In the genomic region with DNA sequence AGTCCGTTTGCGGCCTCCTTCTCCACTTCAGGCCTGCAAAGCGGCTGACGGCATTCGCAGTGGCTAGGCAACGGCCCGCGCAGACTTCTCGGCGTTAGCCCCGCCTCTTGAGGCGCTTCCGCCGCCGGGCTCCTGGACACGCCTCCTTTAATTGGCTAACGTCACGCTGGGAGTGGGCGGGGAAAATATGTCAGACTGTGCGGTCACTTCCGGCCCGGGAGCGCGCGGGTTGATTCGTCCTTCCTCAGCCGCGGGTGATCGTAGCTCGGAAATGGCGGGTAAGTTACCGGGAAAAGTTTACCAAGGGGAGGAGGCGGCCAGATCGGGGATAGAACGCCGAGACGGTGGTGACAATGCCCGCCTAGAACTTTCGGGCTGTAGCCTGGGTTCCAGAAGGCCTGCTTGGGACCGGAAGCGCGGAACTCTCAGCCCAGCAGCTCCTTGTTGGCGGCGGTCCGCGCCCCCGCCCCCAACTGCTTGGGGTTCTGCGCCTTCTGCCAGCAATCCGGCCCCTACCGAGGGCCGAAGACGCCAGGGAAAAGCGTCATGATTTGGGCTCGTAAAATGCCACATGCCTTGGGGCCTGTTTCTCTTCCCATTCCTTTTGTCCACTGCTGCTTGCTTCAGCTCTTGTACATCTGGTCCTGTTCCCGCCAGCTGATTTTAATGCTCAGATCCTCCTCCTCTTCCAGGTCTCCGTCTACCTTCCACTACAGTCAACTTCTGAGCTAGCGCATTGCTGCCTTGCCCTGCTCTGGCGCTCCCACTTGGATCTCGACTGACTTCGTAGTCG, we compare ENCODE assay signal across 1 cellular context.
A peak's percentile ranks its signal among the peaks of the same experiment; 100 is the strongest.
TF ChIP-seq lines count a peak whose summit lies in the region.

A gene with protein sequence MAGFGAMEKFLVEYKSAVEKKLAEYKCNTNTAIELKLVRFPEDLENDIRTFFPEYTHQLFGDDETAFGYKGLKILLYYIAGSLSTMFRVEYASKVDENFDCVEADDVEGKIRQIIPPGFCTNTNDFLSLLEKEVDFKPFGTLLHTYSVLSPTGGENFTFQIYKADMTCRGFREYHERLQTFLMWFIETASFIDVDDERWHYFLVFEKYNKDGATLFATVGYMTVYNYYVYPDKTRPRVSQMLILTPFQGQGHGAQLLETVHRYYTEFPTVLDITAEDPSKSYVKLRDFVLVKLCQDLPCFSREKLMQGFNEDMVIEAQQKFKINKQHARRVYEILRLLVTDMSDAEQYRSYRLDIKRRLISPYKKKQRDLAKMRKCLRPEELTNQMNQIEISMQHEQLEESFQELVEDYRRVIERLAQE (plus strand): TSS at position 232 of the 793 bp plus-strand sequence. CDS start 40 bp downstream, at position 272.

TF ChIP-seq in HepG2, 621 proteins besides CTCF, POLR2A, EP300 and RAD21 (continued from another document and continues in another):
- TF ChIP-seq ZNF446 (CRISPR knock-in tag; IDR thresholded peaks at IDR 0.05): peak; percentile 39; the same call in 1 of the 2 replicates
- no peak for TF ChIP-seq ZNF329 (CRISPR knock-in tag; IDR thresholded peaks at IDR 0.05; ENCODE audit: low read depth)
- TF ChIP-seq U2AF2 (IDR thresholded peaks at IDR 0.05; ENCODE audit: low read depth, low read length): no peak; the same call in none of the 2 replicates
- TF ChIP-seq, protein P1, sequence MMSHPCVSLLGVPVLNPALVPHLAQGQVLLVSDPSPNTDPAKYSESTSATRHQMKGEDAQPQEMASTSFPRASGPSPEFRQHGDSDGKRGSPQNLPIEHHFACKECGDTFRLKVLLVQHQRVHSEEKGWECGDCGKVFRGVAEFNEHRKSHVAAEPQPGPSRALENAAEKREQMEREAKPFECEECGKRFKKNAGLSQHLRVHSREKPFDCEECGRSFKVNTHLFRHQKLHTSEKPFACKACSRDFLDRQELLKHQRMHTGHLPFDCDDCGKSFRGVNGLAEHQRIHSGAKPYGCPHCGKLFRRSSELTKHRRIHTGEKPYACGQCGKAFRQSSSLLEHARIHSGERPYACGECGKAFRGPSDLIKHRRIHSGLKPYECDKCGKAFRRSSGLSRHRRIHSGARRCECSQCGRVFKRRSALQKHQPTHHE (CRISPR knock-in tag; IDR thresholded peaks at IDR 0.05; ENCODE audit: borderline replicate concordance): 0 out of 2 replicates have a peak, but pooled peaks have one; percentile 67
- peak in 1 of 2 experiments; percentile 63; a peak in 3 of 4 replicates for TF ChIP-seq KLF16 (CRISPR knock-in tag; IDR thresholded peaks at IDR 0.05)
- peak; percentile 41; the same call in 1 of the 2 replicates for TF ChIP-seq ZNF557 (CRISPR knock-in tag; IDR thresholded peaks at IDR 0.05)
- TF ChIP-seq ZMAT3 (CRISPR knock-in tag; conservative IDR thresholded peaks at IDR 0.05): no peak
- TF ChIP-seq, protein P2, sequence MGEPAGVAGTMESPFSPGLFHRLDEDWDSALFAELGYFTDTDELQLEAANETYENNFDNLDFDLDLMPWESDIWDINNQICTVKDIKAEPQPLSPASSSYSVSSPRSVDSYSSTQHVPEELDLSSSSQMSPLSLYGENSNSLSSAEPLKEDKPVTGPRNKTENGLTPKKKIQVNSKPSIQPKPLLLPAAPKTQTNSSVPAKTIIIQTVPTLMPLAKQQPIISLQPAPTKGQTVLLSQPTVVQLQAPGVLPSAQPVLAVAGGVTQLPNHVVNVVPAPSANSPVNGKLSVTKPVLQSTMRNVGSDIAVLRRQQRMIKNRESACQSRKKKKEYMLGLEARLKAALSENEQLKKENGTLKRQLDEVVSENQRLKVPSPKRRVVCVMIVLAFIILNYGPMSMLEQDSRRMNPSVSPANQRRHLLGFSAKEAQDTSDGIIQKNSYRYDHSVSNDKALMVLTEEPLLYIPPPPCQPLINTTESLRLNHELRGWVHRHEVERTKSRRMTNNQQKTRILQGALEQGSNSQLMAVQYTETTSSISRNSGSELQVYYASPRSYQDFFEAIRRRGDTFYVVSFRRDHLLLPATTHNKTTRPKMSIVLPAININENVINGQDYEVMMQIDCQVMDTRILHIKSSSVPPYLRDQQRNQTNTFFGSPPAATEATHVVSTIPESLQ (CRISPR knock-in tag; conservative IDR thresholded peaks at IDR 0.05): peak; percentile 89; the same call in 1 of the 2 replicates
- no peak for TF ChIP-seq NCOA2 (CRISPR knock-in tag; IDR thresholded peaks at IDR 0.05)
- TF ChIP-seq ZNF747 (CRISPR knock-in tag; IDR thresholded peaks at IDR 0.05; ENCODE audit: borderline replicate concordance): peak; percentile 89
- no peak for TF ChIP-seq NFRKB (IDR thresholded peaks at IDR 0.05)
- TF ChIP-seq, protein P3, sequence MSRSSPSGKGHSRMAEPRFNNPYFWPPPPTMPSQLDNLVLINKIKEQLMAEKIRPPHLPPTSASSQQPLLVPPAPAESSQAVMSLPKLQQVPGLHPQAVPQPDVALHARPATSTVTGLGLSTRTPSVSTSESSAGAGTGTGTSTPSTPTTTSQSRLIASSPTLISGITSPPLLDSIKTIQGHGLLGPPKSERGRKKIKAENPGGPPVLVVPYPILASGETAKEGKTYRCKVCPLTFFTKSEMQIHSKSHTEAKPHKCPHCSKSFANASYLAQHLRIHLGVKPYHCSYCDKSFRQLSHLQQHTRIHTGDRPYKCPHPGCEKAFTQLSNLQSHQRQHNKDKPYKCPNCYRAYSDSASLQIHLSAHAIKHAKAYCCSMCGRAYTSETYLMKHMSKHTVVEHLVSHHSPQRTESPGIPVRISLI (CRISPR knock-in tag; IDR thresholded peaks at IDR 0.05; ENCODE audit: borderline replicate concordance): no peak
- TF ChIP-seq, protein P4, sequence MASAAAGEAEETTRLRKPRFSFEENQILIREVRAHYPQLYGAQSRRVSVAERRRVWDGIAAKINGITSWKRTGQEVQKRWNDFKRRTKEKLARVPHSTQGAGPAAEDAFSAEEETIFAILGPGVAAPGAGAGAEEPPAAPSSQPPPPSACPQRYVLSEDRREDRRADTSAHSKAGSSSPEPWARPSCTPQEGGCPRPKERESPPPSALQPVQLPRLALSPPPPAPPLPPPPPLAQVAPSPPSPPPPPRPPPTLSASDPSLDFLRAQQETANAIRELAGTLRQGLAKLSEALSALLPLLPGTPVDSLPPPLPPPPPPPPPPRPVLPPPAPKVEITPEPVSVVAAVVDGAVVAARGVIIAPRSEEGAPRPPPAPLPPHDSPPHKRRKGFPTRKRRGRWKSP (CRISPR knock-in tag; IDR thresholded peaks at IDR 0.05): peak; percentile 79
- peak; percentile 37; the same call in 1 of the 2 replicates for TF ChIP-seq ZNF772 (CRISPR knock-in tag; IDR thresholded peaks at IDR 0.05)
- no peak for TF ChIP-seq ZNF326 (CRISPR knock-in tag; IDR thresholded peaks at IDR 0.05; ENCODE audit: borderline replicate concordance)
- TF ChIP-seq CEBPB (IDR thresholded peaks at IDR 0.05; ENCODE audit: borderline replicate concordance, low read depth, low read length): no peak
- TF ChIP-seq, protein P5, sequence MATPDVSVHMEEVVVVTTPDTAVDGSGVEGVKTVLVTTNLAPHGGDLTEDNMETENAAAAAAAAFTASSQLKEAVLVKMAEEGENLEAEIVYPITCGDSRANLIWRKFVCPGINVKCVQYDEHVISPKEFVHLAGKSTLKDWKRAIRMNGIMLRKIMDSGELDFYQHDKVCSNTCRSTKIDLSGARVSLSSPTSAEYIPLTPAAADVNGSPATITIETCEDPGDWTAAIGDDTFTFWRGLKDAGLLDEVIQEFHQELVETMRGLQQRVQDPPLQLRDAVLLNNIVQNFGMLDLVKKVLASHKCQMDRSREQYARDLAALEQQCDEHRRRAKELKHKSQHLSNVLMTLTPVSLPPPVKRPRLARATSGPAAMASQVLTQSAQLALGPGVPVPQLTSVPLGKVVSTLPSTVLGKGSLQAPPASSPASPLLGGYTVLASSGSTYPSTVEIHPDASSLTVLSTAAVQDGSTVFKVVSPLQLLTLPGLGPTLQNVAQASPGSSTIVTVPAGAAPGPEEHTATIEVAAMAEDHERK (CRISPR knock-in tag; IDR thresholded peaks at IDR 0.05; ENCODE audit: low read depth): no peak
- TF ChIP-seq ZNF790 (CRISPR knock-in tag; IDR thresholded peaks at IDR 0.05; ENCODE audit: borderline replicate concordance): peak; percentile 1; the same call in 1 of the 2 replicates
- TF ChIP-seq ZC3H13 (CRISPR knock-in tag; IDR thresholded peaks at IDR 0.05): 0 out of 2 replicates have a peak, but pooled peaks have one; percentile 57
- TF ChIP-seq, protein P6, sequence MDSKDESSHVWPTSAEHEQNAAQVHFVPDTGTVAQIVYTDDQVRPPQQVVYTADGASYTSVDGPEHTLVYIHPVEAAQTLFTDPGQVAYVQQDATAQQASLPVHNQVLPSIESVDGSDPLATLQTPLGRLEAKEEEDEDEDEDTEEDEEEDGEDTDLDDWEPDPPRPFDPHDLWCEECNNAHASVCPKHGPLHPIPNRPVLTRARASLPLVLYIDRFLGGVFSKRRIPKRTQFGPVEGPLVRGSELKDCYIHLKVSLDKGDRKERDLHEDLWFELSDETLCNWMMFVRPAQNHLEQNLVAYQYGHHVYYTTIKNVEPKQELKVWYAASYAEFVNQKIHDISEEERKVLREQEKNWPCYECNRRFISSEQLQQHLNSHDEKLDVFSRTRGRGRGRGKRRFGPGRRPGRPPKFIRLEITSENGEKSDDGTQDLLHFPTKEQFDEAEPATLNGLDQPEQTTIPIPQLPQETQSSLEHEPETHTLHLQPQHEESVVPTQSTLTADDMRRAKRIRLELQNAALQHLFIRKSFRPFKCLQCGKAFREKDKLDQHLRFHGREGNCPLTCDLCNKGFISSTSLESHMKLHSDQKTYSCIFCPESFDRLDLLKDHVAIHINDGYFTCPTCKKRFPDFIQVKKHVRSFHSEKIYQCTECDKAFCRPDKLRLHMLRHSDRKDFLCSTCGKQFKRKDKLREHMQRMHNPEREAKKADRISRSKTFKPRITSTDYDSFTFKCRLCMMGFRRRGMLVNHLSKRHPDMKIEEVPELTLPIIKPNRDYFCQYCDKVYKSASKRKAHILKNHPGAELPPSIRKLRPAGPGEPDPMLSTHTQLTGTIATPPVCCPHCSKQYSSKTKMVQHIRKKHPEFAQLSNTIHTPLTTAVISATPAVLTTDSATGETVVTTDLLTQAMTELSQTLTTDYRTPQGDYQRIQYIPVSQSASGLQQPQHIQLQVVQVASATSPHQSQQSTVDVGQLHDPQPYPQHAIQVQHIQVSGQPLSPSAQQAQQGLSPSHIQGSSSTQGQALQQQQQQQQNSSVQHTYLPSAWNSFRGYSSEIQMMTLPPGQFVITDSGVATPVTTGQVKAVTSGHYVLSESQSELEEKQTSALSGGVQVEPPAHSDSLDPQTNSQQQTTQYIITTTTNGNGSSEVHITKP (CRISPR knock-in tag; IDR thresholded peaks at IDR 0.05; ENCODE audit: low read depth): 0 out of 2 replicates have a peak, but pooled peaks have one; percentile 22
- no peak for TF ChIP-seq MZF1 (CRISPR knock-in tag; IDR thresholded peaks at IDR 0.05; ENCODE audit: borderline replicate concordance)
- no peak for TF ChIP-seq DNMT1 (CRISPR knock-in tag; IDR thresholded peaks at IDR 0.05)
- peak; percentile 65 for TF ChIP-seq SALL1 (CRISPR knock-in tag; IDR thresholded peaks at IDR 0.05)
- peak; percentile 58; the same call in 1 of the 2 replicates for TF ChIP-seq ZNF546 (CRISPR knock-in tag; conservative IDR thresholded peaks at IDR 0.05)
- no peak for TF ChIP-seq MED8 (CRISPR knock-in tag; IDR thresholded peaks at IDR 0.05; ENCODE audit: insufficient replicate concordance)
- TF ChIP-seq ARHGAP35 (CRISPR knock-in tag; IDR thresholded peaks at IDR 0.05; ENCODE audit: borderline replicate concordance): peak; percentile 46; the same call in 1 of the 2 replicates
- TF ChIP-seq ZNF260 (CRISPR knock-in tag; IDR thresholded peaks at IDR 0.05; ENCODE audit: borderline replicate concordance, low read depth): no peak
- TF ChIP-seq HOXA7 (CRISPR knock-in tag; IDR thresholded peaks at IDR 0.05): no peak
- TF ChIP-seq, protein P7, sequence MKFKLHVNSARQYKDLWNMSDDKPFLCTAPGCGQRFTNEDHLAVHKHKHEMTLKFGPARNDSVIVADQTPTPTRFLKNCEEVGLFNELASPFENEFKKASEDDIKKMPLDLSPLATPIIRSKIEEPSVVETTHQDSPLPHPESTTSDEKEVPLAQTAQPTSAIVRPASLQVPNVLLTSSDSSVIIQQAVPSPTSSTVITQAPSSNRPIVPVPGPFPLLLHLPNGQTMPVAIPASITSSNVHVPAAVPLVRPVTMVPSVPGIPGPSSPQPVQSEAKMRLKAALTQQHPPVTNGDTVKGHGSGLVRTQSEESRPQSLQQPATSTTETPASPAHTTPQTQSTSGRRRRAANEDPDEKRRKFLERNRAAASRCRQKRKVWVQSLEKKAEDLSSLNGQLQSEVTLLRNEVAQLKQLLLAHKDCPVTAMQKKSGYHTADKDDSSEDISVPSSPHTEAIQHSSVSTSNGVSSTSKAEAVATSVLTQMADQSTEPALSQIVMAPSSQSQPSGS (CRISPR knock-in tag; IDR thresholded peaks at IDR 0.05): peak; percentile 74; the same call in 1 of the 2 replicates
- peak; percentile 9 for TF ChIP-seq ZNF792 (CRISPR knock-in tag; IDR thresholded peaks at IDR 0.05)
- peak; percentile 31; the same call in 1 of the 2 replicates for TF ChIP-seq MTA1 (CRISPR knock-in tag; IDR thresholded peaks at IDR 0.05; ENCODE audit: borderline replicate concordance)
- no peak for TF ChIP-seq PLRG1 (conservative IDR thresholded peaks at IDR 0.05)
- TF ChIP-seq, protein P8, sequence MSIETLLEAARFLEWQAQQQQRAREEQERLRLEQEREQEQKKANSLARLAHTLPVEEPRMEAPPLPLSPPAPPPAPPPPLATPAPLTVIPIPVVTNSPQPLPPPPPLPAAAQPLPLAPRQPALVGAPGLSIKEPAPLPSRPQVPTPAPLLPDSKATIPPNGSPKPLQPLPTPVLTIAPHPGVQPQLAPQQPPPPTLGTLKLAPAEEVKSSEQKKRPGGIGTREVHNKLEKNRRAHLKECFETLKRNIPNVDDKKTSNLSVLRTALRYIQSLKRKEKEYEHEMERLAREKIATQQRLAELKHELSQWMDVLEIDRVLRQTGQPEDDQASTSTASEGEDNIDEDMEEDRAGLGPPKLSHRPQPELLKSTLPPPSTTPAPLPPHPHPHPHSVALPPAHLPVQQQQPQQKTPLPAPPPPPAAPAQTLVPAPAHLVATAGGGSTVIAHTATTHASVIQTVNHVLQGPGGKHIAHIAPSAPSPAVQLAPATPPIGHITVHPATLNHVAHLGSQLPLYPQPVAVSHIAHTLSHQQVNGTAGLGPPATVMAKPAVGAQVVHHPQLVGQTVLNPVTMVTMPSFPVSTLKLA (IDR thresholded peaks at IDR 0.05): peak; percentile 68
- no peak for TF ChIP-seq SOX6 (IDR thresholded peaks at IDR 0.05)
- peak; percentile 53; the same call in 1 of the 2 replicates for TF ChIP-seq SOX6 (CRISPR knock-in tag; IDR thresholded peaks at IDR 0.05)
- peak; percentile 100 for TF ChIP-seq HOXA3 (CRISPR knock-in tag; IDR thresholded peaks at IDR 0.05)
- 0 out of 2 replicates have a peak, but pooled peaks have one; percentile 6 for TF ChIP-seq HNF4A (CRISPR knock-in tag; IDR thresholded peaks at IDR 0.05)
